In the genomic region with DNA sequence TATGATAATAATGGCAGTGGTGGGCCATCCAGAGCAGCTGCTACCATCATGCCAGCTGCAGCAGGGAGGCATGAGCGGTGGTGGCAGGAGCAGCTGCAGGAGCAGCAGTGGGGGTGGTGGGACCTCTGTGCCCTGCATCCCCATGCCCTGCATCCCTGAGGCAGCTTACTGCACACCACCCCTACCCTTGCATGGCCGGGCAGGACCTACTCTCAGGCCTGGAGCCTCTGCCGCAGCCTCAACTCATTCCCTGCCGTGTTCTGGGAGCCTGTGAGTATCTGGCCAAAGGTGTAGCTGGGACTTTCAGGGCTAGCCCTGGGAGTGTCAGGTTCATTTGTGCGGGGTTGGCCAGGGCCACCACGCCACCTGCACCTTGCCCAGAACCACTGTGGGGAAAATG, we compare ENCODE assay signal across 20 cellular contexts. TPM values are rescaled to one million over a fixed set of nuclear protein-coding genes. Genes with fewer than 3 reads are reported as not detected.
DNase-seq lines count a peak whose midpoint lies in the region; ATAC-seq and TF ChIP-seq lines count a peak whose summit lies in the region.
"Had no signal": no experiment of that assay in that cellular context is flagged by ENCODE, and none has a peak within 500 bp of the region (broad histone marks: within the 10 kb centered on the region; RNA-seq: fewer than 3 reads in every experiment).

No MANE protein-coding gene starts in this region.

- peak overlapping the region; percentile 13 for H3K9ac ChIP-seq in neuronal stem cell (ENCODE audit: low read depth, low read length, poor library complexity)
- H3K9ac ChIP-seq: BLaER1, GM23248 had no signal

- H2BK12ac ChIP-seq in neuronal stem cell (ENCODE audit: low read length): no peak overlapping the region

- no peak overlapping the region for H3K4me3 ChIP-seq in lung
- no peak overlapping the region for H3K4me3 ChIP-seq in neuronal stem cell (ENCODE audit: low read length in 2 of 2)
- H3K4me3 ChIP-seq: BLaER1, GM23248 had no signal

- H2BK120ac ChIP-seq in neuronal stem cell (ENCODE audit: low read depth, low read length): no peak overlapping the region

- no peak overlapping the region for H2AFZ ChIP-seq in neuronal stem cell (ENCODE audit: low read length)
- H2AFZ ChIP-seq: GM23248 had no signal

- no peak overlapping the region for H2BK15ac ChIP-seq in neuronal stem cell (ENCODE audit: low read length)

- no peak overlapping the region for H3K4ac ChIP-seq in neuronal stem cell (ENCODE audit: low read length)

- H3K4me1 ChIP-seq in lung (ENCODE audit: control insufficient read depth in 2 of 2, insufficient read depth in 2 of 2, low read length in 2 of 2) (no peaks in the 10 kb centered on the region), neuronal stem cell (ENCODE audit: control insufficient read depth in 2 of 2, insufficient read depth in 1 of 2, low read depth in 1 of 2, low read length in 2 of 2) (no peaks in the 10 kb centered on the region)
- H3K4me1 ChIP-seq: BLaER1, Caco-2 had no signal

- peak overlapping the region; percentile 34 for H3K23ac ChIP-seq in neuronal stem cell (ENCODE audit: low read depth, low read length, poor library complexity)

- H3K9me3 ChIP-seq in lung (ENCODE audit: control insufficient read depth in 2 of 2, insufficient read depth in 1 of 2, low read length in 1 of 2): peaks cover 10% of the 10 kb centered on the region in 2 donors
- H3K9me3 ChIP-seq in neuronal stem cell (replicated peaks in 1 of 2; ENCODE audit: control insufficient read depth in 2 of 2, insufficient read depth in 1 of 2, low read depth in 1 of 2, low read length in 2 of 2): peaks cover 4 to 5% of the 10 kb centered on the region in 2 donors

- H3K27ac ChIP-seq in lung (ENCODE audit: low read depth in 1 of 2, low read length in 1 of 2) (no peak overlapping the region), neuronal stem cell (replicated peaks; ENCODE audit: low read length) (no peak overlapping the region)
- H3K27ac ChIP-seq: 22Rv1, BLaER1, C4-2B, GM23248 had no signal

- peaks cover 2% of the 10 kb centered on the region for H3K79me1 ChIP-seq in neuronal stem cell (ENCODE audit: low read depth, low read length)

- TF ChIP-seq CTCF in lung (IDR thresholded peaks at IDR 0.05; ENCODE audit: control extremely low read depth, extremely low read depth): no peak

- no peak overlapping the region for H4K8ac ChIP-seq in neuronal stem cell (ENCODE audit: low read depth, low read length)

- ATAC-seq in lung (ENCODE audit: insufficient read depth, low FRiP score) (no peak), GM18511 (IDR thresholded peaks at IDR 0.05; ENCODE audit: unreplicated experiment) (no peak)
- ATAC-seq: CD8-positive, alpha-beta T cell had no signal

- peak; percentile 40 for DNase-seq in RPMI8226
- DNase-seq in lung (ENCODE audit: low spot score): peak; percentile 9
- no peak for DNase-seq in neuronal stem cell (ENCODE audit: low spot score)
- DNase-seq in NCI-H82 treated with DMSO at 0.1 percent for 48 hours (lab: John Stamatoyannopoulos, UW; ENCODE audit: unreplicated experiment): no peak
- no peak for DNase-seq in SK-N-DZ (ENCODE audit: low spot score)
- DNase-seq: Caco-2; CD4-positive, CD25-positive, alpha-beta regulatory T cell; CD8-positive, alpha-beta T cell; DMS153; DND-41; GM23248; H7; HCEC 1CT had no signal

- H3K4me2 ChIP-seq in neuronal stem cell (ENCODE audit: insufficient read depth, low read length, poor library complexity, severe bottlenecking): no peak overlapping the region
- H3K4me2 ChIP-seq: BLaER1 had no signal

- no peak overlapping the region for H2BK5ac ChIP-seq in neuronal stem cell (ENCODE audit: low read length)

- H2AK5ac ChIP-seq in neuronal stem cell (ENCODE audit: low read depth, low read length): peak overlapping the region; percentile 12

- peak overlapping the region; percentile 14 for H3K14ac ChIP-seq in neuronal stem cell (ENCODE audit: low read length)

- 95 to 96% methylated on average over 6 of the region's 6 CpGs for WGBS in lung, 2 donors
- WGBS in neuronal stem cell (ENCODE audit: extremely low coverage in 2 of 2, insufficient read length in 2 of 2, insufficient replicate concordance in 1 of 2), 2 donors: no CpG with 5 or more reads among the region's 6 CpGs

- H3K36me3 ChIP-seq in lung (ENCODE audit: control insufficient read depth in 2 of 2, insufficient read depth in 2 of 2, low read length in 2 of 2) (no peaks in the 10 kb centered on the region), neuronal stem cell (replicated peaks in 1 of 2; ENCODE audit: control insufficient read depth in 2 of 2, insufficient read depth in 2 of 2, low read length in 2 of 2) (no peaks in the 10 kb centered on the region)
- H3K36me3 ChIP-seq: BLaER1 had no signal

- H4K91ac ChIP-seq in neuronal stem cell (ENCODE audit: low read depth, low read length, poor library complexity): no peak overlapping the region

- H3K18ac ChIP-seq in neuronal stem cell (ENCODE audit: low read length): peak overlapping the region; percentile 14

- no peaks in the 10 kb centered on the region for H3K27me3 ChIP-seq in lung (ENCODE audit: control insufficient read depth, insufficient read depth)
- H3K27me3 ChIP-seq in neuronal stem cell (ENCODE audit: control insufficient read depth in 3 of 3, insufficient read depth in 3 of 3, low read depth in 1 of 3, low read length in 3 of 3): peaks cover 0 to 3% (median 0%) of the 10 kb centered on the region in 3 experiments
- H3K27me3 ChIP-seq: BLaER1 had no signal

RNA-seq across cellular contexts. Expression of a gene that starts 3.3 kb away (rescaled TPM):
- total RNA-seq in lung: under 1 TPM; 0.18 to 0.43 TPM
- 1 to 10 TPM in 1 of 2 donors, under 1 TPM in 1; 0.04 to 1.1 TPM for polyA plus RNA-seq in lung
- polyA plus RNA-seq in neuronal stem cell (2013, experiment 1 of 2): not detected
- polyA plus RNA-seq in neuronal stem cell (2013, experiment 2 of 2): not detected
- polyA plus RNA-seq in SK-N-DZ (2014; cell fraction: cytosol; rRNA removed): not detected in 2 replicates
- not detected in 2 replicates for polyA plus RNA-seq in SK-N-DZ (2014; cell fraction: nucleus; rRNA removed)
- total RNA-seq: B cell; Caco-2; CD4-positive, CD25-positive, alpha-beta regulatory T cell; CD8-positive, alpha-beta T cell; GM23248; H1; H7 had no signal
- polyA plus RNA-seq: AG04450; CD4-positive, CD25-positive, alpha-beta regulatory T cell; GM23248 had no signal

RNA-seq across cellular contexts. Expression of a gene that starts 35.0 kb away (rescaled TPM):
- total RNA-seq in lung: 10 to 100 TPM; 32.7 to 38.7 TPM
- polyA plus RNA-seq in lung: 10 to 100 TPM; 11.3 to 13.7 TPM
- polyA plus RNA-seq in neuronal stem cell (2013, experiment 1 of 2): 4.6 TPM
- 4.7 TPM for polyA plus RNA-seq in neuronal stem cell (2013, experiment 2 of 2)
- 1.8 TPM in 2 replicates for polyA plus RNA-seq in SK-N-DZ (2014; cell fraction: cytosol; rRNA removed)
- polyA plus RNA-seq in SK-N-DZ (2014; cell fraction: nucleus; rRNA removed): 2.8 and 4.5 TPM in 2 replicates

Comparison
In these comparisons a context has a peak if more than half of its experiments do, and no peak if none do; other contexts are left out.
1. DNase-seq: peak in RPMI8226 (single experiment) and lung (single experiment); none in neuronal stem cell (single experiment), NCI-H82 treated with DMSO at 0.1 percent for 48 hours (single experiment) and SK-N-DZ (single experiment).